2 cellular contexts compared by ENCODE assay signal in the genomic region with DNA sequence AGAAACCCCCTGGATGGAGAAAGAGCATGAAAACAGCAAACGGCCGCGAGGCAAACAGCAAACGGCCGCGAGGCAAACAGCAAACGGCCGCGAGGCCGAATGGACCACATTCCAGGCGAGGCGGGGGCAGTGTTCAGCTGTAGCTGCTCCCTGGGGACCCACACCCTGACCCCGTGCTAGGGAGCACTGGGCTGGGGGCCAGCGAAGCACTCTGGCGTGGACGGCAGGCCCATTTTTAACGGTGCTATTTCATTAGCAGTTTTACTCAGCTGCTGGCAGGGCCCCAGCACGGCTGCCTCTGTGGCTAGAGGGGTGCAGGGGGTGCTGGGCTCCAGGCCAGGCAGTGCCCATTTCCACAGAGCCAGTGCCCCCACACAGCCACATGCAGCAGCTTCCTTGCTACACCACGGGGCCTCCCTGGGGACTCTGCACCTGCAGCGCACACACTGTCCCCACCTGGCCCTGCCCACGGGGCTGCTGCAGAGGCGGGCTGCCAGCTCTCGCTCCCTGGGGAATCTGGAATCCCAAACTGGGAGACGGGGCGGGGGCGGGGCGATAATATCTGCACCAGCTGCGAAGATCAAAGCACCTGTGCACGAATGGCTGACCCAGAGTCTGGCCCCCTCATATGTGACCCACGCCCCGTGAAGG.
TF ChIP-seq lines count a peak whose summit lies in the region.

No MANE protein-coding gene starts in this region.

TF ChIP-seq in WTC11, 78 proteins besides CTCF, POLR2A, EP300 and RAD21 (continued from another document):
- TF ChIP-seq FOXJ3 (CRISPR knock-in tag; IDR thresholded peaks at IDR 0.05; ENCODE audit: borderline replicate concordance) = no peak
- no peak for TF ChIP-seq ETV6 (CRISPR knock-in tag; IDR thresholded peaks at IDR 0.05)
- TF ChIP-seq, protein P1, sequence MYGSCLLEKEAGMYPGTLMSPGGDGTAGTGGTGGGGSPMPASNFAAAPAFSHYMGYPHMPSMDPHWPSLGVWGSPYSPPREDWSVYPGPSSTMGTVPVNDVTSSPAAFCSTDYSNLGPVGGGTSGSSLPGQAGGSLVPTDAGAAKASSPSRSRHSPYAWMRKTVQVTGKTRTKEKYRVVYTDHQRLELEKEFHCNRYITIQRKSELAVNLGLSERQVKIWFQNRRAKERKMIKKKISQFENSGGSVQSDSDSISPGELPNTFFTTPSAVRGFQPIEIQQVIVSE (CRISPR knock-in tag; IDR thresholded peaks at IDR 0.05; ENCODE audit: borderline replicate concordance) = no peak
- TF ChIP-seq EMX1 (CRISPR knock-in tag; IDR thresholded peaks at IDR 0.05) = no peak
- TF ChIP-seq, protein P2, sequence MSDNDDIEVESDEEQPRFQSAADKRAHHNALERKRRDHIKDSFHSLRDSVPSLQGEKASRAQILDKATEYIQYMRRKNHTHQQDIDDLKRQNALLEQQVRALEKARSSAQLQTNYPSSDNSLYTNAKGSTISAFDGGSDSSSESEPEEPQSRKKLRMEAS (CRISPR knock-in tag; IDR thresholded peaks at IDR 0.05) = peak; percentile 66; the same call in 1 of the 2 replicates

TF ChIP-seq in HepG2, 621 proteins besides CTCF, POLR2A, EP300 and RAD21 (continued from another document and continues in another):
- TF ChIP-seq UBTF (CRISPR knock-in tag; IDR thresholded peaks at IDR 0.05) (peak; percentile 53; the same call in 1 of the 2 replicates), IRX3 (CRISPR knock-in tag; IDR thresholded peaks at IDR 0.05; ENCODE audit: borderline replicate concordance, low read depth) (no peak), ZNF431 (CRISPR knock-in tag; IDR thresholded peaks at IDR 0.05; ENCODE audit: borderline replicate concordance, low read depth) (no peak), NFE2L2 (IDR thresholded peaks at IDR 0.05; ENCODE audit: low read length) (no peak), NAIF1 (CRISPR knock-in tag; IDR thresholded peaks at IDR 0.05; ENCODE audit: borderline replicate concordance) (no peak), GABPB1 (CRISPR knock-in tag; IDR thresholded peaks at IDR 0.05) (peak; percentile 40; the same call in 1 of the 2 replicates), ZNF441 (CRISPR knock-in tag; IDR thresholded peaks at IDR 0.05; ENCODE audit: borderline replicate concordance) (no peak), ZNF543 (CRISPR knock-in tag; IDR thresholded peaks at IDR 0.05) (peak; percentile 24; the same call in 1 of the 2 replicates), MYNN (CRISPR knock-in tag; IDR thresholded peaks at IDR 0.05; ENCODE audit: low read depth) (no peak), ZNF10 (CRISPR knock-in tag; IDR thresholded peaks at IDR 0.05; ENCODE audit: borderline replicate concordance, low read depth) (no peak), SRSF4 (IDR thresholded peaks at IDR 0.05; ENCODE audit: low read depth, low read length, poor library complexity, severe bottlenecking) (no peak), ZNF703 (CRISPR knock-in tag; IDR thresholded peaks at IDR 0.05; ENCODE audit: borderline replicate concordance) (no peak), ZBTB40 (IDR thresholded peaks at IDR 0.05) (no peak), ZBTB40 (CRISPR knock-in tag; IDR thresholded peaks at IDR 0.05) (no peak), NR2F6 (IDR thresholded peaks at IDR 0.05) (no peak), NR2F6 (CRISPR knock-in tag; IDR thresholded peaks at IDR 0.05) (no peak), ZNF30 (CRISPR knock-in tag; IDR thresholded peaks at IDR 0.05) (no peak), ZNF746 (CRISPR knock-in tag; IDR thresholded peaks at IDR 0.05) (no peak), ZFAT (CRISPR knock-in tag; conservative IDR thresholded peaks at IDR 0.05) (no peak), ZBTB7A (CRISPR knock-in tag; IDR thresholded peaks at IDR 0.05) (no peak), MEIS1 (CRISPR knock-in tag; IDR thresholded peaks at IDR 0.05; ENCODE audit: borderline replicate concordance) (0 out of 2 replicates have a peak, but pooled peaks have one; percentile 36)
- TF ChIP-seq, protein P3, sequence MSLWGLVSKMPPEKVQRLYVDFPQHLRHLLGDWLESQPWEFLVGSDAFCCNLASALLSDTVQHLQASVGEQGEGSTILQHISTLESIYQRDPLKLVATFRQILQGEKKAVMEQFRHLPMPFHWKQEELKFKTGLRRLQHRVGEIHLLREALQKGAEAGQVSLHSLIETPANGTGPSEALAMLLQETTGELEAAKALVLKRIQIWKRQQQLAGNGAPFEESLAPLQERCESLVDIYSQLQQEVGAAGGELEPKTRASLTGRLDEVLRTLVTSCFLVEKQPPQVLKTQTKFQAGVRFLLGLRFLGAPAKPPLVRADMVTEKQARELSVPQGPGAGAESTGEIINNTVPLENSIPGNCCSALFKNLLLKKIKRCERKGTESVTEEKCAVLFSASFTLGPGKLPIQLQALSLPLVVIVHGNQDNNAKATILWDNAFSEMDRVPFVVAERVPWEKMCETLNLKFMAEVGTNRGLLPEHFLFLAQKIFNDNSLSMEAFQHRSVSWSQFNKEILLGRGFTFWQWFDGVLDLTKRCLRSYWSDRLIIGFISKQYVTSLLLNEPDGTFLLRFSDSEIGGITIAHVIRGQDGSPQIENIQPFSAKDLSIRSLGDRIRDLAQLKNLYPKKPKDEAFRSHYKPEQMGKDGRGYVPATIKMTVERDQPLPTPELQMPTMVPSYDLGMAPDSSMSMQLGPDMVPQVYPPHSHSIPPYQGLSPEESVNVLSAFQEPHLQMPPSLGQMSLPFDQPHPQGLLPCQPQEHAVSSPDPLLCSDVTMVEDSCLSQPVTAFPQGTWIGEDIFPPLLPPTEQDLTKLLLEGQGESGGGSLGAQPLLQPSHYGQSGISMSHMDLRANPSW (CRISPR knock-in tag; IDR thresholded peaks at IDR 0.05; ENCODE audit: borderline replicate concordance) = no peak
- TF ChIP-seq, protein P4, sequence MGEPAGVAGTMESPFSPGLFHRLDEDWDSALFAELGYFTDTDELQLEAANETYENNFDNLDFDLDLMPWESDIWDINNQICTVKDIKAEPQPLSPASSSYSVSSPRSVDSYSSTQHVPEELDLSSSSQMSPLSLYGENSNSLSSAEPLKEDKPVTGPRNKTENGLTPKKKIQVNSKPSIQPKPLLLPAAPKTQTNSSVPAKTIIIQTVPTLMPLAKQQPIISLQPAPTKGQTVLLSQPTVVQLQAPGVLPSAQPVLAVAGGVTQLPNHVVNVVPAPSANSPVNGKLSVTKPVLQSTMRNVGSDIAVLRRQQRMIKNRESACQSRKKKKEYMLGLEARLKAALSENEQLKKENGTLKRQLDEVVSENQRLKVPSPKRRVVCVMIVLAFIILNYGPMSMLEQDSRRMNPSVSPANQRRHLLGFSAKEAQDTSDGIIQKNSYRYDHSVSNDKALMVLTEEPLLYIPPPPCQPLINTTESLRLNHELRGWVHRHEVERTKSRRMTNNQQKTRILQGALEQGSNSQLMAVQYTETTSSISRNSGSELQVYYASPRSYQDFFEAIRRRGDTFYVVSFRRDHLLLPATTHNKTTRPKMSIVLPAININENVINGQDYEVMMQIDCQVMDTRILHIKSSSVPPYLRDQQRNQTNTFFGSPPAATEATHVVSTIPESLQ (CRISPR knock-in tag; conservative IDR thresholded peaks at IDR 0.05) = no peak
- TF ChIP-seq, protein P5, sequence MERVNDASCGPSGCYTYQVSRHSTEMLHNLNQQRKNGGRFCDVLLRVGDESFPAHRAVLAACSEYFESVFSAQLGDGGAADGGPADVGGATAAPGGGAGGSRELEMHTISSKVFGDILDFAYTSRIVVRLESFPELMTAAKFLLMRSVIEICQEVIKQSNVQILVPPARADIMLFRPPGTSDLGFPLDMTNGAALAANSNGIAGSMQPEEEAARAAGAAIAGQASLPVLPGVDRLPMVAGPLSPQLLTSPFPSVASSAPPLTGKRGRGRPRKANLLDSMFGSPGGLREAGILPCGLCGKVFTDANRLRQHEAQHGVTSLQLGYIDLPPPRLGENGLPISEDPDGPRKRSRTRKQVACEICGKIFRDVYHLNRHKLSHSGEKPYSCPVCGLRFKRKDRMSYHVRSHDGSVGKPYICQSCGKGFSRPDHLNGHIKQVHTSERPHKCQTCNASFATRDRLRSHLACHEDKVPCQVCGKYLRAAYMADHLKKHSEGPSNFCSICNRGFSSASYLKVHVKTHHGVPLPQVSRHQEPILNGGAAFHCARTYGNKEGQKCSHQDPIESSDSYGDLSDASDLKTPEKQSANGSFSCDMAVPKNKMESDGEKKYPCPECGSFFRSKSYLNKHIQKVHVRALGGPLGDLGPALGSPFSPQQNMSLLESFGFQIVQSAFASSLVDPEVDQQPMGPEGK (CRISPR knock-in tag; IDR thresholded peaks at IDR 0.05) = peak; percentile 65; the same call in 1 of the 2 replicates
